In genomic region chr19:50567882-50568281, GRCh38 we compare ENCODE assay signal across 23 cellular contexts. TPM values are rescaled to one million over a fixed set of nuclear protein-coding genes. Genes with fewer than 3 reads are reported as not detected.
DNase-seq lines count a peak whose midpoint lies in the region; ATAC-seq and TF ChIP-seq lines count a peak whose summit lies in the region.
"Had no signal": no experiment of that assay in that cellular context is flagged by ENCODE, and none has a peak within 500 bp of the region (broad histone marks: within the 10 kb centered on the region; RNA-seq: fewer than 3 reads in every experiment).

No MANE protein-coding gene starts in this region.

- intact Hi-C loops in A673 (cut with micrococcal nuclease; ENCODE audit: unreplicated experiment) = no loop called here
- intact Hi-C loops in prostate gland (cut with DNase I) = no loop called here

- H3K27ac Mint-ChIP-seq in activated T-cell treated with anti-CD3 and anti-CD28 coated beads, Interleukin-2, amount 50 U/mL, for 24 hours = no peak overlapping the region
- H3K27ac Mint-ChIP-seq: activated naive CD4-positive, alpha-beta T cell treated with anti-CD3 and anti-CD28 coated beads, Interleukin-2, amount 10 ng/mL, durations not matched to agents 7 days and 5 days; natural killer cell; stimulated activated effector memory CD8-positive, alpha-beta T cell treated with anti-CD3 and anti-CD28 coated beads, Interleukin-12 subunit alpha, Interleukin-12 subunit beta, amount 100 ng/mL, for 72 hours had no signal

- no peaks in the 10 kb centered on the region for H3K9me3 Mint-ChIP-seq in activated T-cell treated with anti-CD3 and anti-CD28 coated beads, Interleukin-2, amount 50 U/mL, for 24 hours
- H3K9me3 Mint-ChIP-seq: activated naive CD4-positive, alpha-beta T cell treated with anti-CD3 and anti-CD28 coated beads, Interleukin-2, amount 10 ng/mL, durations not matched to agents 7 days and 5 days; natural killer cell; stimulated activated effector memory CD8-positive, alpha-beta T cell treated with anti-CD3 and anti-CD28 coated beads, Interleukin-12 subunit alpha, Interleukin-12 subunit beta, amount 100 ng/mL, for 72 hours had no signal

- TF ChIP-seq POLR2A in Peyer's patch (IDR thresholded peaks at IDR 0.05) = no peak
- no peak for TF ChIP-seq POLR2A in prostate gland (IDR thresholded peaks at IDR 0.05)

- H3K36me3 ChIP-seq in A673 (ENCODE audit: insufficient read depth, low read length, poor library complexity, severe bottlenecking) = no peaks in the 10 kb centered on the region
- H3K36me3 ChIP-seq in Peyer's patch = no peaks in the 10 kb centered on the region
- no peaks in the 10 kb centered on the region for H3K36me3 ChIP-seq in prostate gland
- H3K36me3 ChIP-seq: colonic mucosa, lower lobe of right lung, tibial artery had no signal

- H3K4me3 Mint-ChIP-seq in activated T-cell treated with anti-CD3 and anti-CD28 coated beads, Interleukin-2, amount 50 U/mL, for 24 hours = no peak overlapping the region
- H3K4me3 Mint-ChIP-seq: activated naive CD4-positive, alpha-beta T cell treated with anti-CD3 and anti-CD28 coated beads, Interleukin-2, amount 10 ng/mL, durations not matched to agents 7 days and 5 days; natural killer cell; stimulated activated effector memory CD8-positive, alpha-beta T cell treated with anti-CD3 and anti-CD28 coated beads, Interleukin-12 subunit alpha, Interleukin-12 subunit beta, amount 100 ng/mL, for 72 hours had no signal

- H3K27me3 ChIP-seq in A673 (replicated peaks; ENCODE audit: insufficient read depth, low read depth, low read length, poor library complexity) = peaks cover 4% of the 10 kb centered on the region
- peaks cover 0 to 26% of the 10 kb centered on the region in 2 donors for H3K27me3 ChIP-seq in Peyer's patch
- peaks cover 32% of the 10 kb centered on the region for H3K27me3 ChIP-seq in prostate gland (replicated peaks; ENCODE audit: insufficient read depth)

- POLR2A ChIA-PET in A673 (lab: Charles Lee; ENCODE audit: low non-redundant PET) = no interaction called here

- no TSS peak for BruUV-seq in A673 (replicated peaks; lab: Mats Ljungman, UMichigan)

- H3K4me1 ChIP-seq in A673 (ENCODE audit: insufficient read depth, low read length, poor library complexity, severe bottlenecking) = peaks cover 14% of the 10 kb centered on the region
- H3K4me1 ChIP-seq in Peyer's patch = peaks cover 0 to 7% (median 0%) of the 10 kb centered on the region in 4 donors
- H3K4me1 ChIP-seq in prostate gland (replicated peaks) = no peaks in the 10 kb centered on the region
- H3K4me1 ChIP-seq: colonic mucosa, lower lobe of right lung had no signal

- DNase-seq in A673 (ENCODE audit: low spot score) (no peak), Peyer's patch (no peak), prostate gland (ENCODE audit: low spot score) (no peak), amniotic stem cell (lab: John Stamatoyannopoulos, UW) (no peak)
- no peak for DNase-seq in activated T-cell treated with anti-CD3 and anti-CD28 coated beads, Interleukin-2, amount 50 U/mL, for 24 hours
- DNase-seq: activated CD4-positive, alpha-beta T cell treated with anti-CD3 and anti-CD28 coated beads, Interleukin-2, amount 50 U/mL, for 4 hours; activated naive CD4-positive, alpha-beta T cell treated with anti-CD3 and anti-CD28 coated beads, Interleukin-2, amount 10 ng/mL, durations not matched to agents 7 days and 5 days; activated T-cell treated with anti-CD3 and anti-CD28 coated beads for 4 hours; colonic mucosa; foreskin melanocyte; HCEC 1CT; lower lobe of right lung; natural killer cell; NCI-H187; NCI-H446; RPMI8226; tibial artery had no signal

- peak overlapping the region; percentile 56 for H3K4me3 ChIP-seq in A673 (ENCODE audit: low read depth, low read length, poor library complexity, severe bottlenecking)
- peak overlapping the region in 3 of 4 donors; percentile 29 to 42 (median 40) for H3K4me3 ChIP-seq in Peyer's patch
- peak overlapping the region; percentile 17 for H3K4me3 ChIP-seq in iPS-11a (ENCODE audit: low read depth, low read length)
- H3K4me3 ChIP-seq in prostate gland = peak overlapping the region; percentile 6 to 27
- H3K4me3 ChIP-seq: colonic mucosa, lower lobe of right lung, tibial artery had no signal

- CTCF ChIA-PET in A673 (lab: Charles Lee) = no interaction called here

- ATAC-seq in GM18498 (IDR thresholded peaks at IDR 0.05; ENCODE audit: unreplicated experiment) (no peak), HG03460 (IDR thresholded peaks at IDR 0.05; ENCODE audit: unreplicated experiment) (no peak)
- ATAC-seq: lower lobe of right lung; stimulated activated effector memory CD8-positive, alpha-beta T cell treated with anti-CD3 and anti-CD28 coated beads, Interleukin-12 subunit alpha, Interleukin-12 subunit beta, amount 100 ng/mL, for 72 hours had no signal

- TF ChIP-seq CTCF in A673 (conservative IDR thresholded peaks at IDR 0.05; ENCODE audit: low read depth, low read length) (no peak), Peyer's patch (IDR thresholded peaks at IDR 0.05) (no peak), prostate gland (IDR thresholded peaks at IDR 0.05) (no peak)

- no peak overlapping the region for H3K27ac ChIP-seq in A673 (ENCODE audit: low read depth, low read length, poor library complexity, severe bottlenecking)
- no peak overlapping the region for H3K27ac ChIP-seq in Peyer's patch
- H3K27ac ChIP-seq in prostate gland = no peak overlapping the region
- H3K27ac ChIP-seq: colonic mucosa, HL-60, lower lobe of right lung, tibial artery had no signal

- H3K9me3 ChIP-seq in A673 (ENCODE audit: low read depth, low read length, poor library complexity, severe bottlenecking) (no peaks in the 10 kb centered on the region), Peyer's patch (no peaks in the 10 kb centered on the region), prostate gland (no peaks in the 10 kb centered on the region)
- H3K9me3 ChIP-seq: colonic mucosa, lower lobe of right lung, tibial artery had no signal

- 1% methylated on average over 21 of the region's 39 CpGs for WGBS in prostate gland

- peaks cover 15% of the 10 kb centered on the region for H3K4me1 Mint-ChIP-seq in activated T-cell treated with anti-CD3 and anti-CD28 coated beads, Interleukin-2, amount 50 U/mL, for 24 hours (ENCODE audit: low read depth)

- peaks cover 73% of the 10 kb centered on the region for H3K27me3 Mint-ChIP-seq in activated T-cell treated with anti-CD3 and anti-CD28 coated beads, Interleukin-2, amount 50 U/mL, for 24 hours

- no peaks in the 10 kb centered on the region for H3K36me3 Mint-ChIP-seq in activated T-cell treated with anti-CD3 and anti-CD28 coated beads, Interleukin-2, amount 50 U/mL, for 24 hours (ENCODE audit: low read depth)
- H3K36me3 Mint-ChIP-seq: activated naive CD4-positive, alpha-beta T cell treated with anti-CD3 and anti-CD28 coated beads, Interleukin-2, amount 10 ng/mL, durations not matched to agents 7 days and 5 days; natural killer cell; stimulated activated effector memory CD8-positive, alpha-beta T cell treated with anti-CD3 and anti-CD28 coated beads, Interleukin-12 subunit alpha, Interleukin-12 subunit beta, amount 100 ng/mL, for 72 hours had no signal

RNA-seq across cellular contexts. Expression of gene LRRC4B, which starts 0.4 kb away (rescaled TPM):
- total RNA-seq in A673 (2021) (23.1 and 24.9 TPM in 2 replicates), Peyer's patch (1 to 10 TPM in 2 of 4 donors, under 1 TPM in 2; 0.35 to 2.0 (median 1.4) TPM), prostate gland (1 to 10 TPM; 5.6 to 7.9 TPM)
- total RNA-seq: natural killer cell had no signal

RNA-seq across cellular contexts. Expression of gene ASPDH, which starts 54.2 kb away (rescaled TPM):
- total RNA-seq in A673 (2021) = 0.45 TPM in 1 of 2 replicates, not detected in the other
- total RNA-seq in Peyer's patch = 10 to 100 TPM in 1 of 4 donors, 1 to 10 TPM in 2, not detected in 1; 1.6 to 31.9 (median 4.5) TPM
- not detected for total RNA-seq in prostate gland
- total RNA-seq: colonic mucosa, Daoy, lower lobe of right lung, natural killer cell had no signal

RNA-seq across cellular contexts. Expression of gene JOSD2, which starts 56.9 kb away (rescaled TPM):
- 26.8 and 31.9 TPM in 2 replicates for total RNA-seq in A673 (2021)
- 10 to 100 TPM; 10.7 to 41.3 (median 26.6) TPM for total RNA-seq in Peyer's patch
- 10 to 100 TPM; 29.4 to 31.7 TPM for total RNA-seq in prostate gland
